ENCODE assay signal across 16 cellular contexts in genomic region chr1:17632541-17633193, GRCh38.
DNase-seq lines count a peak whose midpoint lies in the region; ATAC-seq lines count a peak whose summit lies in the region.
"Had no signal": no experiment of that assay in that cellular context is flagged by ENCODE, and none has a peak within 500 bp of the region (broad histone marks: within the 10 kb centered on the region; RNA-seq: fewer than 3 reads in every experiment).

No MANE protein-coding gene starts in this region.

- no peaks in the 10 kb centered on the region for H3K9me3 Mint-ChIP-seq in activated naive CD4-positive, alpha-beta T cell treated with anti-CD3 and anti-CD28 coated beads, Interleukin-2, amount 50 U/mL, for 72 hours
- H3K9me3 Mint-ChIP-seq: GM23338 had no signal

- no peaks in the 10 kb centered on the region for H3K27me3 ChIP-seq in MG63
- H3K27me3 ChIP-seq: BLaER1, vagina had no signal

- H3K36me3 ChIP-seq in MG63 = peaks cover 6% of the 10 kb centered on the region

- DNase-seq in AG20443 (ENCODE audit: low spot score) (peak; percentile 87), MG63 (peak; percentile 62), dedifferentiated amniotic fluid mesenchymal stem cell (ENCODE audit: extremely low spot score) (peak; percentile 30), myocyte (ENCODE audit: low read depth) (peak; percentile 73), NCI-H748 treated with DMSO at 0.1 percent for 48 hours (lab: John Stamatoyannopoulos, UW) (no peak), caudate nucleus (lab: John Stamatoyannopoulos, UW) (no peak)
- no peak for DNase-seq in activated effector memory CD4-positive, alpha-beta T cell treated with anti-CD3 and anti-CD28 coated beads, Interleukin-2, amount 50 U/mL, for 16 hours
- DNase-seq in activated naive CD4-positive, alpha-beta T cell treated with anti-CD3 and anti-CD28 coated beads, Interleukin-2, amount 50 U/mL, for 72 hours (ENCODE audit: low spot score in 2 of 2) = no peak
- DNase-seq: activated naive CD4-positive, alpha-beta T cell treated with anti-CD3 and anti-CD28 coated beads, Interleukin-2, amount 50 U/mL, for 16 hours; cortex of kidney; NCI-H2029 treated with DMSO at 0.1 percent for 48 hours; WERI-Rb-1 had no signal

- no peaks in the 10 kb centered on the region for H3K36me3 Mint-ChIP-seq in activated naive CD4-positive, alpha-beta T cell treated with anti-CD3 and anti-CD28 coated beads, Interleukin-2, amount 50 U/mL, for 72 hours

- H3K27ac Mint-ChIP-seq in activated naive CD4-positive, alpha-beta T cell treated with anti-CD3 and anti-CD28 coated beads, Interleukin-2, amount 50 U/mL, for 72 hours = no peak overlapping the region
- H3K27ac Mint-ChIP-seq: GM23338 had no signal

- no peak overlapping the region for H3K4me3 ChIP-seq in MG63
- H3K4me3 ChIP-seq: BLaER1, GM23338, vagina had no signal

- no peak for ATAC-seq in activated naive CD4-positive, alpha-beta T cell treated with anti-CD3 and anti-CD28 coated beads, Interleukin-2, amount 50 U/mL, for 72 hours
- ATAC-seq: GM23338 had no signal

- H3K9me3 ChIP-seq in MG63 = no peaks in the 10 kb centered on the region
- H3K9me3 ChIP-seq: BLaER1, vagina had no signal

- no peak overlapping the region for H3K27ac ChIP-seq in caudate nucleus (ENCODE audit: low read depth, low read length)
- H3K27ac ChIP-seq: HL-60, WERI-Rb-1 had no signal

Comparison
In these comparisons a context has a peak if more than half of its experiments do, and no peak if none do; other contexts are left out.
1. DNase-seq: peak in AG20443 (single experiment), MG63 (single experiment), dedifferentiated amniotic fluid mesenchymal stem cell (single experiment) and myocyte (single experiment); none in NCI-H748 treated with DMSO at 0.1 percent for 48 hours (single experiment), activated effector memory CD4-positive, alpha-beta T cell treated with anti-CD3 and anti-CD28 coated beads, Interleukin-2, amount 50 U/mL, for 16 hours (single experiment), caudate nucleus (0 of 61) and activated naive CD4-positive, alpha-beta T cell treated with anti-CD3 and anti-CD28 coated beads, Interleukin-2, amount 50 U/mL, for 72 hours (0 of 2).